18 cellular contexts compared by ENCODE assay signal in the genomic region with DNA sequence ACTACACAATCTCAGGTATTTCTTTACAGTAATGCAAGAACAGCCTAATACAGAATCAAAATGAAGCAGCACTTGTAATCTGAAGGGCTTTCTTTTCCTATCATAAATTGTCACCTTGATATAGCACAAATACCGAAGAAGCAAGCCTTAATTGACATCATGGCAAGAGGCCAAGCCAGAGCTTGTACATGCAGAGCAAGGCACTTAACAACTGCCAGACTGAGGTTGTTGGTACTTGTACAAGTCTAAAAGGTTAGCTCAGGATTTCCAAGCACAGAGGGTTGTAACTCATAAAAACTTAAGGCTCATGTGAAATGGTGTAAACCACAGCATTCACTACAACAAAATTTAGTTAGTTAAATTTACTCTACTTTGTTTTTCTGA.
A peak's percentile ranks its signal among the peaks of the same experiment; 100 is the strongest.
DNase-seq lines count a peak whose midpoint lies in the region; ATAC-seq and TF ChIP-seq lines count a peak whose summit lies in the region.
"Had no signal": no experiment of that assay in that cellular context is flagged by ENCODE, and none has a peak within 500 bp of the region (broad histone marks: within the 10 kb centered on the region; RNA-seq: fewer than 3 reads in every experiment).

No MANE protein-coding gene starts in this region.

- H3K4me1 ChIP-seq in thyroid gland: no peaks in the 10 kb centered on the region
- H3K4me1 ChIP-seq: ascending aorta, SJSA1, spleen had no signal

- ATAC-seq in Right ventricle myocardium inferior: peak; percentile 28
- no peak for ATAC-seq in left cardiac atrium
- ATAC-seq in GM19397 (IDR thresholded peaks at IDR 0.05; ENCODE audit: unreplicated experiment): no peak
- ATAC-seq: stimulated activated naive CD8-positive, alpha-beta T cell treated with anti-CD3 and anti-CD28 coated beads, Interleukin-15, Interleukin-2, amounts not matched to agents 100 U/mL and 50 U/mL, for 24 hours had no signal

- H3K9me3 Mint-ChIP-seq in endothelial cell (ENCODE audit: unreplicated experiment): no peaks in the 10 kb centered on the region

- no peaks in the 10 kb centered on the region for H3K36me3 Mint-ChIP-seq in endothelial cell (ENCODE audit: low read depth, unreplicated experiment)

- no peak overlapping the region for H3K27ac Mint-ChIP-seq in endothelial cell (ENCODE audit: unreplicated experiment)

- no peak overlapping the region for H3K27ac ChIP-seq in thyroid gland
- H3K27ac ChIP-seq: ascending aorta, GM23248, neutrophil, SJSA1, spleen had no signal

- intact Hi-C loops in Right ventricle myocardium inferior (cut with DNase I) (no loop called here), left cardiac atrium (cut with DNase I) (no loop called here), head of caudate nucleus (cut with DNase I) (no loop called here), thyroid gland (cut with DNase I) (no loop called here)

- no peaks in the 10 kb centered on the region for H3K27me3 Mint-ChIP-seq in endothelial cell (ENCODE audit: unreplicated experiment)

- H3K36me3 ChIP-seq in thyroid gland: no peaks in the 10 kb centered on the region
- H3K36me3 ChIP-seq: ascending aorta, neutrophil, SJSA1, spleen had no signal

- H3K27me3 ChIP-seq in thyroid gland: no peaks in the 10 kb centered on the region
- H3K27me3 ChIP-seq: ascending aorta, neutrophil, SJSA1, spleen had no signal

- no peak overlapping the region for H3K4me3 Mint-ChIP-seq in endothelial cell (ENCODE audit: unreplicated experiment)

- no peak overlapping the region for H3K4me3 ChIP-seq in thyroid gland (replicated peaks in 1 of 3)
- H3K4me3 ChIP-seq: ascending aorta, GM23248, SJSA1, spleen had no signal

- H3K9me3 ChIP-seq in thyroid gland: no peaks in the 10 kb centered on the region
- H3K9me3 ChIP-seq: ascending aorta, neutrophil, SJSA1 had no signal

- H3K4me1 Mint-ChIP-seq in endothelial cell (ENCODE audit: unreplicated experiment): no peaks in the 10 kb centered on the region

- no peak for TF ChIP-seq CTCF in thyroid gland (IDR thresholded peaks at IDR 0.05)
- TF ChIP-seq CTCF in endothelial cell (IDR thresholded peaks at IDR 0.05; ENCODE audit: unreplicated experiment): no peak

- TF ChIP-seq POLR2A in thyroid gland (IDR thresholded peaks at IDR 0.05): no peak

- DNase-seq in Right ventricle myocardium inferior (ENCODE audit: missing footprints): no peak
- DNase-seq in left cardiac atrium: no peak
- DNase-seq in NCI-H524 treated with DMSO at 0.1 percent for 48 hours (lab: John Stamatoyannopoulos, UW): peak; percentile 57
- DNase-seq in head of caudate nucleus: peak in 24 of 42 donors; percentile 7 to 78 (median 32)
- peak; percentile 57 to 64 for DNase-seq in thyroid gland
- DNase-seq in activated CD8-positive, alpha-beta memory T cell treated with anti-CD3 and anti-CD28 coated beads for 24 hours: no peak
- DNase-seq in endothelial cell (ENCODE audit: low spot score): no peak
- DNase-seq: activated effector memory CD4-positive, alpha-beta T cell treated with Interleukin-2 at 50 U/mL for 16 hours; dermis blood vessel endothelial cell; GM23248; mesendoderm; NCI-H146; spleen; stimulated activated naive CD8-positive, alpha-beta T cell treated with anti-CD3 and anti-CD28 coated beads, Interleukin-15, Interleukin-2, amounts not matched to agents 100 U/mL and 50 U/mL, for 24 hours had no signal

- 12 to 14% methylated on average over 1 of the region's 1 CpG for WGBS in thyroid gland, 2 donors

Comparison
In these comparisons a context has a peak if more than half of its experiments do, and no peak if none do; other contexts are left out.
1. DNase-seq: peak in NCI-H524 treated with DMSO at 0.1 percent for 48 hours (single experiment), head of caudate nucleus (24 of 42) and thyroid gland (2 of 2); none in Right ventricle myocardium inferior (single experiment), left cardiac atrium (single experiment), activated CD8-positive, alpha-beta memory T cell treated with anti-CD3 and anti-CD28 coated beads for 24 hours (single experiment) and endothelial cell (single experiment).